In genomic region chr20:290081-290831, GRCh38 we compare ENCODE assay signal across 8 cellular contexts.
DNase-seq lines count a peak whose midpoint lies in the region; ATAC-seq and TF ChIP-seq lines count a peak whose summit lies in the region.

TSS of gene C20orf96 (minus strand) at chr20:290750. CDS start at chr20:290610, 140 bp downstream.

- DNase-seq in DMS 273 treated with DMSO at 0.1 percent for 48 hours (lab: John Stamatoyannopoulos, UW) (peak; percentile 93), HuH-7.5 (ENCODE audit: low spot score) (peak; percentile 94), OCI-M1 (lab: John Stamatoyannopoulos, UW) (peak; percentile 99), activated T-cell treated with anti-CD3 and anti-CD28 coated beads for 4 hours (peak; percentile 80), erythroblast (lab: John Stamatoyannopoulos, UW) (peak; percentile 95)
- DNase-seq in stimulated activated CD8-positive, alpha-beta memory T cell treated with anti-CD3 and anti-CD28 coated beads, Interleukin-4, amount 100 ng/mL, for 48 hours = peak; percentile 93

- H3K9me3 ChIP-seq in mucosa of stomach (ENCODE audit: control insufficient read depth, low read length) = no peaks in the 10 kb centered on the region

- ATAC-seq in GM21515 (IDR thresholded peaks at IDR 0.05; ENCODE audit: unreplicated experiment) = peak; percentile 83

- H3K36me3 ChIP-seq in mucosa of stomach (ENCODE audit: control insufficient read depth, insufficient read depth, low read length) = no peaks in the 10 kb centered on the region

- H3K4me1 ChIP-seq in mucosa of stomach (ENCODE audit: control insufficient read depth, insufficient read depth, low read length) = peaks cover 12% of the 10 kb centered on the region

- peak within 1 kb of the TSS; percentile 71 for H3K4me3 ChIP-seq in mucosa of stomach (ENCODE audit: low read length)

- H3K9ac ChIP-seq in mucosa of stomach (ENCODE audit: low read length) = peak within 1 kb of the TSS; percentile 86

- no peaks in the 10 kb centered on the region for H3K27me3 ChIP-seq in mucosa of stomach (ENCODE audit: control insufficient read depth, insufficient read depth, low read length)

- peak; percentile 14 for TF ChIP-seq POLR2A in erythroblast (IDR thresholded peaks at IDR 0.05; ENCODE audit: low read length)

Comparison
In these comparisons a context has a peak if more than half of its experiments do, and no peak if none do; other contexts are left out.
1. Peak in every context shown above with its lines: DNase-seq, ATAC-seq and H3K4me3 ChIP-seq.